In the genomic region with DNA sequence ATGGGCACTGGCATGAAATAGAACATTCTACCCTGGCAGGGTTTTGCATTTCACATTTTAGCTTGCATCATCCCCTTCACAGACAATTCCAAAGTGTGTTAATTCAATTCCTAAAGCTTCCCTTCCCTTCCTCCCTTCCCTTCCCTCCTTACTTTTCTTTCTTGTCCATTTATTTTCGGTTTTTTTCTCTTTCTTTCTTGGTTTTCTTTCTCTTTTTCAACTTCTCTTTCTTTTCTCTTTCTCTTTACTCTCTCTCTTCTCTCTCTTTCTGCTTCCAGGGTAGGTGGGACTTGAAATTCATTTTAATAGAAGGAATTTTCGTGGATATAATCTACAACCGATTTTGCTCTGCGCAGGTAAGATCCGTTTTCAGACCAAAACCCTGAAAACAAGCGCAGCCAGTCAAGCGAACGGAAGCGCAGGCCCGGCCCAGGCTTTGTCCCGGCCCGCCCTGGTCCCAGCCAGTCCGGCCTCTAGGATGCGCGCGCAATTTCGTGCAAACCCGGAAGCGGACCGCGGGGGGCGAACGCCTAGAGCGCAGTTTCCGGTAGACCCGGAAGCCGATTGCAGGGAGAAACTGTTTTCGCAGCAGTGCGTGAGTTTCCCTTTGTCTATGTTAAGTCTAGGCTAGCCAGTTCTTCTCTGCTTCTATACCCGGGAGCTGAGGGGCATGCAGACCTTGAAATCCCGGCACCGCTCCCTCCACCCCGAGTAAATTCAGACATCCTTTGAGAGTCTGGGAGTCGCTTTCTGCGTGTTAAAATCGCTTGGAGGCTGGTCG, we compare ENCODE assay signal across 8 cellular contexts. TPM values are rescaled to one million over a fixed set of nuclear protein-coding genes. Genes with fewer than 3 reads are reported as not detected.
DNase-seq lines count a peak whose midpoint lies in the region; ATAC-seq and TF ChIP-seq lines count a peak whose summit lies in the region.

A gene (plus strand): TSS at position 540 of the 781 bp plus-strand sequence. CDS start 4,165 bp downstream, outside the sequence.

- TF ChIP-seq CTCF in 22Rv1 (IDR thresholded peaks at IDR 0.05), result no peak

- peak; percentile 58 for ATAC-seq in GM18519 (IDR thresholded peaks at IDR 0.05; ENCODE audit: low FRiP score, unreplicated experiment)

- peak within 1 kb of the TSS; percentile 83 for H3K9ac ChIP-seq in HUES64 (ENCODE audit: low read depth, low read length)
- H3K9ac ChIP-seq in subcutaneous abdominal adipose tissue (ENCODE audit: low read length in 5 of 5), result peak within 1 kb of the TSS; percentile 78 to 90 (median 89)

- H3K27ac ChIP-seq in 22Rv1, result peak within 1 kb of the TSS; percentile 64
- no peak within 1 kb of the TSS for H3K27ac ChIP-seq in HUES64 (ENCODE audit: low read depth, low read length)
- peak within 1 kb of the TSS; percentile 73 for H3K27ac ChIP-seq in SJSA1
- H3K27ac ChIP-seq in subcutaneous abdominal adipose tissue (ENCODE audit: low read depth, low read length), result peak within 1 kb of the TSS; percentile 67

- H3K4me3 ChIP-seq in HUES64 (ENCODE audit: low read length) (peak within 1 kb of the TSS; percentile 70), SJSA1 (peak within 1 kb of the TSS; percentile 54), subcutaneous abdominal adipose tissue (ENCODE audit: low read depth in 1 of 5, low read length in 5 of 5) (peak within 1 kb of the TSS; percentile 97 to 100 (median 99))

- WGBS in HUES64, result 90% methylated on average over 37 of the region's 37 CpGs

- DNase-seq in SJSA1 (ENCODE audit: low read depth in 1 of 2, low spot score in 2 of 2) (peak; percentile 87 to 97), foreskin melanocyte (peak; percentile 89), nucleus accumbens (lab: John Stamatoyannopoulos, UW) (peak; percentile 34 to 97 (median 88))
- DNase-seq in activated naive CD4-positive, alpha-beta T cell treated with anti-CD3 and anti-CD28 coated beads, Interleukin-2, amount 50 U/mL, for 16 hours, result peak; percentile 94

- peaks cover 16% of the 10 kb centered on the region for H3K36me3 ChIP-seq in HUES64 (ENCODE audit: insufficient read depth, low read length)
- H3K36me3 ChIP-seq in SJSA1, result peaks cover 37% of the 10 kb centered on the region
- H3K36me3 ChIP-seq in subcutaneous abdominal adipose tissue (ENCODE audit: control insufficient read depth in 5 of 5, insufficient read depth in 5 of 5, low read length in 5 of 5), result peaks cover 11 to 43% (median 35%) of the 10 kb centered on the region in 5 donors

- no peaks in the 10 kb centered on the region for H3K4me1 ChIP-seq in HUES64 (ENCODE audit: insufficient read depth, low read length)
- 0 out of 2 replicates have a peak, but pooled peaks cover 4% of the 10 kb centered on the region for H3K4me1 ChIP-seq in SJSA1 (replicated peaks)
- peaks cover 0 to 21% (median 20%) of the 10 kb centered on the region in 5 donors for H3K4me1 ChIP-seq in subcutaneous abdominal adipose tissue (ENCODE audit: control insufficient read depth in 5 of 5, insufficient read depth in 5 of 5, low read length in 5 of 5)

- H3K9me3 ChIP-seq in HUES64 (ENCODE audit: insufficient read depth, low read depth, low read length), result peaks cover 13% of the 10 kb centered on the region; the same call in 1 of the 2 replicates
- H3K9me3 ChIP-seq in SJSA1 (replicated peaks), result peaks cover 4% of the 10 kb centered on the region; the same call in 1 of the 2 replicates
- peaks cover 4 to 34% (median 21%) of the 10 kb centered on the region in 5 donors for H3K9me3 ChIP-seq in subcutaneous abdominal adipose tissue (ENCODE audit: control insufficient read depth in 5 of 5, low read length in 5 of 5)

- no peaks in the 10 kb centered on the region for H3K27me3 ChIP-seq in HUES64 (ENCODE audit: insufficient read depth, low read length)
- H3K27me3 ChIP-seq in SJSA1 (replicated peaks), result no peaks in the 10 kb centered on the region
- no peaks in the 10 kb centered on the region for H3K27me3 ChIP-seq in subcutaneous abdominal adipose tissue (ENCODE audit: control insufficient read depth in 5 of 5, insufficient read depth in 4 of 5, low read length in 5 of 5)

RNA-seq across cellular contexts. Expression of the gene that starts here (rescaled TPM):
- 1.1 TPM for polyA plus RNA-seq in HUES64 (2013, experiment 1 of 2)
- polyA plus RNA-seq in HUES64 (2013, experiment 2 of 2), result 1.1 TPM
- 8.6 and 12.6 TPM in 2 replicates for total RNA-seq in SJSA1 (2014; rRNA removed; shearing (Covaris generic))
